Comparison of ENCODE assay signal across 25 cellular contexts in the genomic region with DNA sequence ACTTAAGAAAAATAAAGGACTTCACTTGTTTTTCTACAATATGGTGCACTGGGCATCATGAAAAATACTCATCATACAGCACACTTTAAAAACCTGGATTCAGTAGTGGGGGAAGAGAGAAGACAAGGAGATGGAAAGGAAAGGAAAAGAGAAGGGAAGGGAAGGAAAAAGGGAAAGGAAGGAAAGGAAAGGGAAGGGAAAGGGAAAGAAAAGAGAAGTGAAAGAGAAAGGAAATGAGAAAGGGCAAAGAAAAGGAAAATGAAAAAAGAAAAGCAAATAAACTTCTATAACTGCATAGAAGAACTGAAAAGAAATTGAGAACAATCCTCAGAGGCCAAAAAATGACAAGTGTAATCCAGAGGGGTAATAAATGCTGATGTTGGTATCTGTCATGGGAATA.
"Had no signal": no experiment of that assay in that cellular context is flagged by ENCODE, and none has a peak within 500 bp of the region (broad histone marks: within the 10 kb centered on the region; RNA-seq: fewer than 3 reads in every experiment).

No MANE protein-coding gene starts in this region.

- DNase-seq: colonic mucosa; cortex of kidney; dermis blood vessel endothelial cell; dorsolateral prefrontal cortex; effector CD4-positive, alpha-beta T cell; effector CD8-positive, alpha-beta T cell; effector memory CD4-positive, alpha-beta T cell; effector memory CD8-positive, alpha-beta T cell; endodermal cell; erythroblast; esophagus squamous epithelium; foreskin fibroblast; foreskin keratinocyte; foreskin melanocyte; gastrocnemius medialis; glutamatergic neuron; head of caudate nucleus; heart left ventricle; heart right ventricle had no signal

- H3K36me3 ChIP-seq: colonic mucosa, esophagus muscularis mucosa, esophagus squamous epithelium, gastrocnemius medialis, gastroesophageal sphincter, heart left ventricle, heart right ventricle had no signal

- H3K27ac Mint-ChIP-seq: dendritic cell treated with granulocyte-macrophage colony-stimulating factor and Interleukin-4, amounts not matched to agents 40 ng/mL and 50 ng/mL, for 4 days; effector memory CD8-positive, alpha-beta T cell; endodermal cell had no signal

- ATAC-seq: effector memory CD8-positive, alpha-beta T cell; esophagus mucosa; foreskin keratinocyte; gastrocnemius medialis; gastroesophageal sphincter; heart left ventricle; heart right ventricle had no signal

- H3K27me3 Mint-ChIP-seq: dendritic cell treated with granulocyte-macrophage colony-stimulating factor and Interleukin-4, amounts not matched to agents 40 ng/mL and 50 ng/mL, for 4 days; effector memory CD8-positive, alpha-beta T cell had no signal

- H3K4me3 ChIP-seq: colonic mucosa, coronary artery, dorsolateral prefrontal cortex, esophagus muscularis mucosa, esophagus squamous epithelium, gastrocnemius medialis, gastroesophageal sphincter, heart left ventricle, heart right ventricle had no signal

- H3K9me3 ChIP-seq: colonic mucosa, esophagus muscularis mucosa, esophagus squamous epithelium, gastrocnemius medialis, gastroesophageal sphincter, heart left ventricle, heart right ventricle had no signal

- H3K27ac ChIP-seq: colonic mucosa, coronary artery, dorsolateral prefrontal cortex, epithelial cell of prostate, esophagus muscularis mucosa, esophagus squamous epithelium, foreskin keratinocyte, gastrocnemius medialis, gastroesophageal sphincter, heart left ventricle, heart right ventricle had no signal

- H3K9me3 Mint-ChIP-seq: effector memory CD8-positive, alpha-beta T cell had no signal

- H3K4me3 Mint-ChIP-seq: dendritic cell treated with granulocyte-macrophage colony-stimulating factor and Interleukin-4, amounts not matched to agents 40 ng/mL and 50 ng/mL, for 4 days; effector memory CD8-positive, alpha-beta T cell; endodermal cell had no signal

- H3K4me1 ChIP-seq: colonic mucosa, esophagus muscularis mucosa, esophagus squamous epithelium, foreskin keratinocyte, gastrocnemius medialis, gastroesophageal sphincter, heart right ventricle had no signal
